Comparison of ENCODE assay signal across 8 cellular contexts in genomic region chr7:140176811-140177702, GRCh38. TPM values are rescaled to one million over a fixed set of nuclear protein-coding genes. Genes with fewer than 3 reads are reported as not detected.
DNase-seq lines count a peak whose midpoint lies in the region; ATAC-seq and TF ChIP-seq lines count a peak whose summit lies in the region.

Gene KDM7A (minus strand): TSS chr7:140176983. CDS start chr7:140176937, 46 bp downstream.

- H3K27me3 ChIP-seq in PC-3 (ENCODE audit: low read length): peaks cover 11% of the 10 kb centered on the region
- no peaks in the 10 kb centered on the region for H3K27me3 ChIP-seq in esophagus (ENCODE audit: control insufficient read depth in 1 of 2, insufficient read depth in 2 of 2, low read length in 2 of 2)
- H3K27me3 ChIP-seq in muscle layer of colon (ENCODE audit: control insufficient read depth in 1 of 2, insufficient read depth in 2 of 2, low read length in 2 of 2): no peaks in the 10 kb centered on the region

- no peaks in the 10 kb centered on the region for H3K9me3 Mint-ChIP-seq in IgD-negative memory B cell
- no peaks in the 10 kb centered on the region for H3K9me3 Mint-ChIP-seq in activated T-cell treated with anti-CD3 and anti-CD28 coated beads, Interleukin-2, amount 50 U/mL, for 24 hours

- H3K36me3 Mint-ChIP-seq in IgD-negative memory B cell: peaks cover 3% of the 10 kb centered on the region
- H3K36me3 Mint-ChIP-seq in activated T-cell treated with anti-CD3 and anti-CD28 coated beads, Interleukin-2, amount 50 U/mL, for 24 hours (ENCODE audit: low read depth): peaks cover 4% of the 10 kb centered on the region

- intact Hi-C loops in PC-3 (cut with micrococcal nuclease): loop anchor here (5.0 kb wide), 2 partner anchors 55 to 400 kb away; partner anchors contain the start of gene HIPK2

- H4K20me1 ChIP-seq in PC-3 (ENCODE audit: low read length): no peaks in the 10 kb centered on the region

- H3K9ac ChIP-seq in PC-3 (ENCODE audit: low read length): peak within 1 kb of the TSS; percentile 38; the same call in 1 of the 2 replicates
- peak within 1 kb of the TSS; percentile 77 for H3K9ac ChIP-seq in muscle layer of colon (ENCODE audit: low read length)

- no peak within 1 kb of the TSS for H3K27ac ChIP-seq in PC-3 (ENCODE audit: low read length)
- peak within 1 kb of the TSS; percentile 97 to 100 for H3K27ac ChIP-seq in esophagus (ENCODE audit: low read depth in 2 of 2, low read length in 1 of 2)
- H3K27ac ChIP-seq in muscle layer of colon (ENCODE audit: low read depth, low read length): peak within 1 kb of the TSS; percentile 98

- H3K9me3 ChIP-seq in PC-3 (ENCODE audit: low read length): no peaks in the 10 kb centered on the region
- no peaks in the 10 kb centered on the region for H3K9me3 ChIP-seq in esophagus (ENCODE audit: control insufficient read depth in 2 of 2, insufficient read depth in 1 of 2, low read depth in 1 of 2, low read length in 1 of 2)
- H3K9me3 ChIP-seq in muscle layer of colon (ENCODE audit: low read length): no peaks in the 10 kb centered on the region

- H3K27me3 Mint-ChIP-seq in IgD-negative memory B cell: peaks cover 6% of the 10 kb centered on the region
- no peaks in the 10 kb centered on the region for H3K27me3 Mint-ChIP-seq in activated T-cell treated with anti-CD3 and anti-CD28 coated beads, Interleukin-2, amount 50 U/mL, for 24 hours

- CTCF ChIA-PET in PC-3 (lab: Charles Lee): interaction anchor here (0.7 to 1.2 kb wide), 3 partner anchors 117 to 149 kb away, joined by 3 to 6 read pairs (median 3); no protein-coding TSS in a partner anchor

- POLR2A ChIA-PET in PC-3 (lab: Charles Lee; ENCODE audit: unreplicated experiment): interaction anchor here (0.5 to 0.7 kb wide), 3 partner anchors 201 to 760 kb away, joined by 4 to 5 read pairs (median 5); no protein-coding TSS in a partner anchor

- peak within 1 kb of the TSS; percentile 91 to 99 (median 97) for H3K27ac Mint-ChIP-seq in IgD-negative memory B cell
- H3K27ac Mint-ChIP-seq in activated T-cell treated with anti-CD3 and anti-CD28 coated beads, Interleukin-2, amount 50 U/mL, for 24 hours: peak within 1 kb of the TSS; percentile 94

- H2AFZ ChIP-seq in PC-3 (ENCODE audit: low read length): peak within 1 kb of the TSS; percentile 93

- TF ChIP-seq CTCF in PC-3 (conservative IDR thresholded peaks at IDR 0.05; ENCODE audit: low read depth, low read length): no peak

- no peaks in the 10 kb centered on the region for H3K9me2 ChIP-seq in PC-3 (replicated peaks; ENCODE audit: low read length)

- peak within 1 kb of the TSS; percentile 94 for H3K4me2 ChIP-seq in PC-3 (ENCODE audit: low read length)

- H3K4me1 Mint-ChIP-seq in IgD-negative memory B cell: peaks cover 14 to 24% (median 23%) of the 10 kb centered on the region in 3 donors
- peaks cover 39% of the 10 kb centered on the region for H3K4me1 Mint-ChIP-seq in activated T-cell treated with anti-CD3 and anti-CD28 coated beads, Interleukin-2, amount 50 U/mL, for 24 hours (ENCODE audit: low read depth)

- DNase-seq in D341Med (ENCODE audit: low spot score): peak; percentile 96
- peak; percentile 90 for DNase-seq in PC-3
- peak; percentile 94 for DNase-seq in activated T-cell treated with anti-CD3 and anti-CD28 coated beads, Interleukin-2, amount 50 U/mL, for 24 hours
- DNase-seq in stimulated activated CD8-positive, alpha-beta memory T cell treated with anti-CD3 and anti-CD28 coated beads, Interleukin-4, amount 100 ng/mL, for 4 hours (ENCODE audit: low read depth in 2 of 2, low spot score in 1 of 2): peak; percentile 71 to 87

- 1% methylated on average over 83 to 132 of the region's 132 CpGs for WGBS in esophagus, 2 donors

- TSS peak; percentile 70 for BruUV-seq in PC-3 (replicated peaks; lab: Mats Ljungman, UMichigan)

- H3K4me1 ChIP-seq in PC-3 (ENCODE audit: insufficient read depth, low read length): peaks cover 5% of the 10 kb centered on the region; the same call in 1 of the 2 replicates
- no peaks in the 10 kb centered on the region for H3K4me1 ChIP-seq in esophagus (ENCODE audit: control insufficient read depth in 2 of 2, insufficient read depth in 2 of 2, low read length in 1 of 2)
- peaks cover 9% of the 10 kb centered on the region for H3K4me1 ChIP-seq in muscle layer of colon (ENCODE audit: insufficient read depth, low read length)

- peak within 1 kb of the TSS; percentile 87 to 97 (median 96) for H3K4me3 Mint-ChIP-seq in IgD-negative memory B cell
- H3K4me3 Mint-ChIP-seq in activated T-cell treated with anti-CD3 and anti-CD28 coated beads, Interleukin-2, amount 50 U/mL, for 24 hours: peak within 1 kb of the TSS; percentile 92

- H3K79me2 ChIP-seq in PC-3 (ENCODE audit: low read length): no peaks in the 10 kb centered on the region

- H3K4me3 ChIP-seq in PC-3 (ENCODE audit: low read length) (peak within 1 kb of the TSS; percentile 85), esophagus (ENCODE audit: low read depth in 1 of 2, low read length in 2 of 2) (peak within 1 kb of the TSS; percentile 95 to 96), muscle layer of colon (ENCODE audit: low read depth in 1 of 2, low read length in 2 of 2) (peak within 1 kb of the TSS; percentile 71 to 91)

- peak; percentile 60 for ATAC-seq in GM21528 (IDR thresholded peaks at IDR 0.05; ENCODE audit: low FRiP score, unreplicated experiment)
- ATAC-seq in PC-3: peak; percentile 75

- H3K36me3 ChIP-seq in PC-3 (ENCODE audit: low read depth, low read length) (no peaks in the 10 kb centered on the region), esophagus (ENCODE audit: control insufficient read depth in 2 of 2, insufficient read depth in 2 of 2, low read length in 1 of 2) (no peaks in the 10 kb centered on the region), muscle layer of colon (ENCODE audit: insufficient read depth, low read length) (no peaks in the 10 kb centered on the region)

- H3F3A ChIP-seq in PC-3 (ENCODE audit: low read length, unreplicated experiment): no peaks in the 10 kb centered on the region

RNA-seq across cellular contexts. Expression of gene KDM7A, which starts in this region (rescaled TPM):
- polyA plus RNA-seq in IgD-negative memory B cell: 3.8 TPM
- 2.8 and 3.2 TPM in 2 replicates for total RNA-seq in PC-3 (2014; rRNA removed)
- polyA plus RNA-seq in esophagus: 1 to 10 TPM; 4.0 to 6.6 TPM
